In the genomic region with DNA sequence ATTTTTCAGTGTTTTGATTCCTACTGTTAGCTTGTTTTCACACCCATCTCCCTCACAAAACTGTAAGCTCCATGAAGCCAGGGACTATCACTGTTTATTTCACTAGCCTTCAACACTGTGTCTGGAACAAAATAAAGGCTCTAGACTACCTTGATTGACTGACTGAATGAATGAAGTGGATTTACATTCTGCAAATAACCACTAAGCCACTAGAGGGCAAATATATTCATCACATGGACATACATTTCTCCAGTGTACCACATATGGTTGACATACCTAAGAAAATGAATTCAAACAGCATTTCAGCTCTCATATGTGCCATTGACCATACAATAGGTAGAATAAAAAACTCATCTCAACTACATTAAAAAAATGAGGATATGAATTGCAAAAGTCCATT, we compare ENCODE assay signal across 9 cellular contexts.
A peak's percentile ranks its signal among the peaks of the same experiment; 100 is the strongest.
DNase-seq lines count a peak whose midpoint lies in the region; ATAC-seq and TF ChIP-seq lines count a peak whose summit lies in the region.
"Had no signal": no experiment of that assay in that cellular context is flagged by ENCODE, and none has a peak within 500 bp of the region (broad histone marks: within the 10 kb centered on the region; RNA-seq: fewer than 3 reads in every experiment).

No MANE protein-coding gene starts in this region.

- H3K9me3 ChIP-seq in HCT116 (ENCODE audit: control insufficient read depth in 1 of 2, insufficient read depth in 1 of 2, low read depth in 1 of 2, low read length in 2 of 2) = no peaks in the 10 kb centered on the region
- H3K9me3 ChIP-seq in hepatocyte (ENCODE audit: low read depth) = peaks cover under 1% of the 10 kb centered on the region

- CTCF ChIA-PET in HCT116 (lab: Charles Lee) = interaction anchor here (1.1 to 1.7 kb wide), 4 partner anchors 10 to 380 kb away, joined by 3 to 4 read pairs (median 3); no protein-coding TSS in a partner anchor
- CTCF ChIA-PET in RWPE1 (lab: Yijun Ruan, JAX) = interaction anchor here (0.6 to 1.0 kb wide), 2 partner anchors 364 to 868 kb away, joined by 3 read pairs; no protein-coding TSS in a partner anchor

- TF ChIP-seq CTCF in HCT116 (IDR thresholded peaks at IDR 0.05 in 2 of 3, conservative IDR thresholded peaks at IDR 0.05 in 1 of 3; ENCODE audit: borderline replicate concordance in 1 of 3, insufficient read depth in 1 of 3, low read depth in 2 of 3, low read length in 2 of 3) (peak; percentile 43 to 76 (median 63)), RWPE1 (conservative IDR thresholded peaks at IDR 0.05; ENCODE audit: low read depth) (peak; percentile 14; the same call in 1 of the 2 replicates), hepatocyte (IDR thresholded peaks at IDR 0.05; ENCODE audit: poor library complexity) (peak; percentile 42)

- H3K36me3 Mint-ChIP-seq in immature natural killer cell = no peaks in the 10 kb centered on the region

- TF ChIP-seq RAD21 in HCT116 (IDR thresholded peaks at IDR 0.05; ENCODE audit: low read depth) = peak; percentile 61

- no peaks in the 10 kb centered on the region for H3K4me1 Mint-ChIP-seq in stimulated activated naive CD8-positive, alpha-beta T cell treated with anti-CD3 and anti-CD28 coated beads, Interleukin-15, amount 100 ng/mL, for 72 hours
- no peaks in the 10 kb centered on the region for H3K4me1 Mint-ChIP-seq in immature natural killer cell

- H3K27me3 ChIP-seq in HCT116 (ENCODE audit: insufficient read depth, low read length) (peaks cover 50% of the 10 kb centered on the region), hepatocyte (no peaks in the 10 kb centered on the region)

- H3K4me1 ChIP-seq in HCT116 (ENCODE audit: control insufficient read depth in 1 of 2, insufficient read depth in 2 of 2, low read length in 2 of 2) (no peaks in the 10 kb centered on the region), hepatocyte (ENCODE audit: insufficient read depth) (no peaks in the 10 kb centered on the region)

- no peak overlapping the region for H3K27ac ChIP-seq in HCT116 (ENCODE audit: low read depth, low read length)
- H3K27ac ChIP-seq in RWPE1 = no peak overlapping the region
- no peak overlapping the region for H3K27ac ChIP-seq in hepatocyte
- H3K27ac ChIP-seq in caudate nucleus (ENCODE audit: low read depth, low read length) = no peak overlapping the region
- H3K27ac ChIP-seq: epithelial cell of prostate had no signal

- no peaks in the 10 kb centered on the region for H3K9me2 ChIP-seq in HCT116 (ENCODE audit: insufficient read depth)
- H3K9me2 ChIP-seq in hepatocyte (replicated peaks; ENCODE audit: insufficient read depth) = no peaks in the 10 kb centered on the region

- no peaks in the 10 kb centered on the region for H3K9me3 Mint-ChIP-seq in stimulated activated naive CD8-positive, alpha-beta T cell treated with anti-CD3 and anti-CD28 coated beads, Interleukin-15, amount 100 ng/mL, for 72 hours
- peaks cover 0 to 2% (median 0%) of the 10 kb centered on the region in 6 donors for H3K9me3 Mint-ChIP-seq in immature natural killer cell

- H3K27me3 Mint-ChIP-seq in stimulated activated naive CD8-positive, alpha-beta T cell treated with anti-CD3 and anti-CD28 coated beads, Interleukin-15, amount 100 ng/mL, for 72 hours = peaks cover 29% of the 10 kb centered on the region
- peaks cover 2 to 6% (median 2%) of the 10 kb centered on the region in 3 donors for H3K27me3 Mint-ChIP-seq in immature natural killer cell (ENCODE audit: low read depth in 3 of 3)

- POLR2A ChIA-PET in HCT116 (lab: Charles Lee) = no interaction called here
- POLR2A ChIA-PET in RWPE1 (lab: Yijun Ruan, JAX; ENCODE audit: low non-redundant PET) = no interaction called here

- no peaks in the 10 kb centered on the region for H4K20me1 ChIP-seq in HCT116 (ENCODE audit: insufficient read depth)
- H4K20me1 ChIP-seq in hepatocyte (ENCODE audit: insufficient read depth, poor library complexity, severe bottlenecking) = no peaks in the 10 kb centered on the region

- peak; percentile 89 for ATAC-seq in HCT116
- no peak for ATAC-seq in stimulated activated naive CD8-positive, alpha-beta T cell treated with anti-CD3 and anti-CD28 coated beads, Interleukin-15, amount 100 ng/mL, for 72 hours

- no peak overlapping the region for H2AFZ ChIP-seq in HCT116 (ENCODE audit: low read depth, low read length, poor library complexity, severe bottlenecking)
- H2AFZ ChIP-seq in hepatocyte = no peak overlapping the region

- H3K9ac ChIP-seq in HCT116 (ENCODE audit: low read length) = no peak overlapping the region

- no TSS peak for BruUV-seq in HCT116 (replicated peaks; lab: Mats Ljungman, UMichigan)

- DNase-seq in DMS53 (lab: John Stamatoyannopoulos, UW) = peak; percentile 56
- DNase-seq in HCT116 (ENCODE audit: low read depth, low spot score) = peak; percentile 44
- DNase-seq in RWPE1 (ENCODE audit: low spot score) = peak; percentile 43
- no peak for DNase-seq in hepatocyte (ENCODE audit: low spot score)
- no peak for DNase-seq in stimulated activated naive CD8-positive, alpha-beta T cell treated with anti-CD3 and anti-CD28 coated beads, Interleukin-15, amount 100 ng/mL, for 72 hours
- DNase-seq in caudate nucleus (lab: John Stamatoyannopoulos, UW) = no peak
- no peak for DNase-seq in NCI-H524 treated with DMSO at 0.1 percent for 48 hours (lab: John Stamatoyannopoulos, UW)
- DNase-seq in immature natural killer cell = no peak

- intact Hi-C loops in HCT116 (cut with micrococcal nuclease) = loop anchor here (2.0 kb wide), 2 partner anchors 246 to 380 kb away; no protein-coding TSS in a partner anchor

- H3K4me2 ChIP-seq in HCT116 (ENCODE audit: low read length) (no peak overlapping the region), hepatocyte (no peak overlapping the region)

- H3K79me2 ChIP-seq in HCT116 (ENCODE audit: insufficient read depth, low read length) = no peaks in the 10 kb centered on the region
- no peaks in the 10 kb centered on the region for H3K79me2 ChIP-seq in hepatocyte

- H3K4me3 ChIP-seq in HCT116 (replicated peaks in 1 of 2; ENCODE audit: low read depth in 1 of 2, low read length in 2 of 2) = no peak overlapping the region
- no peak overlapping the region for H3K4me3 ChIP-seq in hepatocyte

- no peak for TF ChIP-seq POLR2A in HCT116 (IDR thresholded peaks at IDR 0.05; ENCODE audit: borderline replicate concordance, extremely low read depth, insufficient read depth, insufficient read length)

- RAD21 ChIA-PET in HCT116 (lab: Charles Lee; ENCODE audit: low non-redundant PET in 1 of 2, low total read pairs in 2 of 2, uncharacterized antibody in 2 of 2, unreplicated experiment in 2 of 2) = no interaction called here

- H3K27ac Mint-ChIP-seq in stimulated activated naive CD8-positive, alpha-beta T cell treated with anti-CD3 and anti-CD28 coated beads, Interleukin-15, amount 100 ng/mL, for 72 hours = no peak overlapping the region
- no peak overlapping the region for H3K27ac Mint-ChIP-seq in immature natural killer cell

- no peak overlapping the region for H3K4me3 Mint-ChIP-seq in stimulated activated naive CD8-positive, alpha-beta T cell treated with anti-CD3 and anti-CD28 coated beads, Interleukin-15, amount 100 ng/mL, for 72 hours
- no peak overlapping the region for H3K4me3 Mint-ChIP-seq in immature natural killer cell

- H3K36me3 ChIP-seq in HCT116 (ENCODE audit: control insufficient read depth in 1 of 2, insufficient read depth in 2 of 2, low read length in 2 of 2) (no peaks in the 10 kb centered on the region), hepatocyte (replicated peaks; ENCODE audit: insufficient read depth, low read depth) (no peaks in the 10 kb centered on the region)

TF ChIP-seq in HCT116, 20 proteins besides CTCF, POLR2A, EP300 and RAD21:
- TF ChIP-seq CBX3 (IDR thresholded peaks at IDR 0.05; ENCODE audit: low read depth) (no peak), ZFX (IDR thresholded peaks at IDR 0.05) (no peak), ZNF274 (IDR thresholded peaks at IDR 0.05; ENCODE audit: low read depth, low read length) (no peak), POLR2AphosphoS5 (IDR thresholded peaks at IDR 0.05; ENCODE audit: low read depth, low read length) (no peak)

Comparison
In these comparisons a context has a peak if more than half of its experiments do, and no peak if none do; other contexts are left out.
1. DNase-seq: peak in DMS53 (single experiment), HCT116 (single experiment) and RWPE1 (single experiment); none in hepatocyte (single experiment), stimulated activated naive CD8-positive, alpha-beta T cell treated with anti-CD3 and anti-CD28 coated beads, Interleukin-15, amount 100 ng/mL, for 72 hours (0 of 2), caudate nucleus (0 of 61), NCI-H524 treated with DMSO at 0.1 percent for 48 hours (single experiment) and immature natural killer cell (0 of 3).
2. Peak in every context shown above with its lines, with median percentiles within 50 percentile points of each other: CTCF ChIP-seq.